15 cellular contexts compared by ENCODE assay signal in genomic region chr15:100183921-100184480, GRCh38.
DNase-seq lines count a peak whose midpoint lies in the region; ATAC-seq and TF ChIP-seq lines count a peak whose summit lies in the region.
"Had no signal": no experiment of that assay in that cellular context is flagged by ENCODE, and none has a peak within 500 bp of the region (broad histone marks: within the 10 kb centered on the region; RNA-seq: fewer than 3 reads in every experiment).

No MANE protein-coding gene starts in this region.

- H3K4me3 ChIP-seq in coronary artery = no peak overlapping the region
- H3K4me3 ChIP-seq: GM23248 had no signal

- peak; percentile 8 for DNase-seq in activated CD4-positive, CD25-positive, alpha-beta regulatory T cell treated with anti-CD3 and anti-CD28 coated beads, Interleukin-2, amount 50 U/mL, for 72 hours
- DNase-seq in activated CD4-positive, CD25-positive, alpha-beta regulatory T cell (lab: John Stamatoyannopoulos, UW) = no peak
- DNase-seq in coronary artery (ENCODE audit: low spot score) = peak; percentile 29
- DNase-seq in mesenteric fat pad (ENCODE audit: low spot score) = peak; percentile 67
- DNase-seq in stimulated activated CD8-positive, alpha-beta memory T cell treated with anti-CD3 and anti-CD28 coated beads, Interleukin-4, amount 100 ng/mL, for 48 hours = peak; percentile 2
- DNase-seq: COR-L47, DMS153, DND-41, GDM1, GM23248 had no signal

- H3K27ac ChIP-seq in coronary artery = no peak overlapping the region
- H3K27ac ChIP-seq: 22Rv1, GM23248 had no signal

- no peak for TF ChIP-seq CTCF in coronary artery (IDR thresholded peaks at IDR 0.05)

- ATAC-seq in GM18511 (IDR thresholded peaks at IDR 0.05; ENCODE audit: unreplicated experiment) = no peak
- no peak for ATAC-seq in GM21529 (IDR thresholded peaks at IDR 0.05; ENCODE audit: unreplicated experiment)
- ATAC-seq in GM21619 (IDR thresholded peaks at IDR 0.05; ENCODE audit: unreplicated experiment) = no peak
- ATAC-seq: CD8-positive, alpha-beta T cell had no signal

Comparison
In these comparisons a context has a peak if more than half of its experiments do, and no peak if none do; other contexts are left out.
1. DNase-seq: peak in activated CD4-positive, CD25-positive, alpha-beta regulatory T cell treated with anti-CD3 and anti-CD28 coated beads, Interleukin-2, amount 50 U/mL, for 72 hours (single experiment), coronary artery (single experiment), mesenteric fat pad (single experiment) and stimulated activated CD8-positive, alpha-beta memory T cell treated with anti-CD3 and anti-CD28 coated beads, Interleukin-4, amount 100 ng/mL, for 48 hours (single experiment); none in activated CD4-positive, CD25-positive, alpha-beta regulatory T cell (0 of 4).